ENCODE assay signal across 21 cellular contexts in genomic region chr14:95896628-95897027, GRCh38. TPM values are rescaled to one million over a fixed set of nuclear protein-coding genes. Genes with fewer than 3 reads are reported as not detected.
DNase-seq lines count a peak whose midpoint lies in the region; ATAC-seq, FAIRE-seq and TF ChIP-seq lines count a peak whose summit lies in the region.
"Had no signal": no experiment of that assay in that cellular context is flagged by ENCODE, and none has a peak within 500 bp of the region (broad histone marks: within the 10 kb centered on the region; RNA-seq: fewer than 3 reads in every experiment).

No MANE protein-coding gene starts in this region.

- H3K27ac ChIP-seq in BLaER1 treated with 17β-estradiol and CSF1 and Interleukin-3, amounts not matched to agents 10 nM and 100 nM = no peak overlapping the region
- H3K27ac ChIP-seq in HUES6 (ENCODE audit: low read depth, low read length) (peak overlapping the region; percentile 41; the same call in 1 of the 2 replicates), H1 (ENCODE audit: low read depth, low read length) (no peak overlapping the region; the same call in 1 of the 2 replicates), osteoblast (ENCODE audit: low read depth, low read length) (no peak overlapping the region), lower lobe of right lung (no peak overlapping the region)
- H3K27ac ChIP-seq: GM23248, HL-60 had no signal

- H2BK12ac ChIP-seq in H1 (ENCODE audit: low read depth, low read length) = 0 out of 2 replicates have a peak overlapping the region, but pooled peaks have one; percentile 41

- POLR2A ChIA-PET in H1 (lab: Charles Lee; ENCODE audit: partially characterized antibody) = interaction anchor here (0.6 to 3.8 kb wide), 8 partner anchors 8 to 99 kb away, joined by 3 to 12 read pairs (median 3); no protein-coding TSS in a partner anchor

- H3K4me3 ChIP-seq in BLaER1 treated with 17β-estradiol and CSF1 and Interleukin-3, amounts not matched to agents 10 nM and 100 nM = no peak overlapping the region
- H3K4me3 ChIP-seq in HUES6 (ENCODE audit: low read depth, low read length) (no peak overlapping the region), H1 (ENCODE audit: extremely low read depth in 1 of 4, insufficient read depth in 2 of 4, low read depth in 3 of 4, low read length in 4 of 4) (no peak overlapping the region), osteoblast (ENCODE audit: insufficient read depth, low read length) (no peak overlapping the region), lower lobe of right lung (no peak overlapping the region)
- H3K4me3 ChIP-seq: GM12878, GM23248 had no signal

- H3K4me2 ChIP-seq in BLaER1 treated with 17β-estradiol and CSF1 and Interleukin-3, amounts not matched to agents 10 nM and 100 nM = peak overlapping the region in 7 of 11 experiments; percentile 49 to 89 (median 57); a peak in 12 of 22 replicates
- H3K4me2 ChIP-seq in H1 (ENCODE audit: insufficient read depth in 1 of 2, low read depth in 2 of 2, low read length in 2 of 2) (peak overlapping the region in 1 of 2 experiments; percentile 30; a peak in 1 of 4 replicates), osteoblast (ENCODE audit: insufficient read depth, low read length) (no peak overlapping the region)

- H4K8ac ChIP-seq in H1 (ENCODE audit: extremely low read depth, insufficient read depth, low read length) = no peak overlapping the region

- TF ChIP-seq POLR2A in H1 (IDR thresholded peaks at IDR 0.05; ENCODE audit: control extremely low read depth in 1 of 2, low read depth in 2 of 2, low read length in 2 of 2) = no peak

- no peak overlapping the region for H2AK5ac ChIP-seq in H1 (ENCODE audit: low read depth, low read length)

- H2AFZ ChIP-seq in H1 (ENCODE audit: low read length) = no peak overlapping the region
- no peak overlapping the region for H2AFZ ChIP-seq in osteoblast (ENCODE audit: low read length)
- H2AFZ ChIP-seq: GM23248 had no signal

- CTCF ChIA-PET in H1 (lab: Charles Lee; ENCODE audit: partially characterized antibody) = interaction anchor here (0.6 to 9.5 kb wide), 29 partner anchors 8 to 404 kb away, joined by 3 to 90 read pairs (median 5); no protein-coding TSS in a partner anchor

- ATAC-seq in lower lobe of right lung = no peak
- ATAC-seq: GM12878 had no signal

- TF ChIP-seq EP300 in H1 (IDR thresholded peaks at IDR 0.05; ENCODE audit: borderline replicate concordance in 1 of 2, low read depth in 2 of 2, low read length in 2 of 2) = no peak

- intact Hi-C loops in lower lobe of right lung (cut with DNase I) = no loop called here

- no peak overlapping the region for H4K91ac ChIP-seq in H1 (replicated peaks; ENCODE audit: insufficient read length, low read length)

- no peak for TF ChIP-seq RAD21 in H1 (IDR thresholded peaks at IDR 0.05 in 1 of 2, conservative IDR thresholded peaks at IDR 0.05 in 1 of 2; ENCODE audit: low read depth in 2 of 2, low read length in 2 of 2)

- H2BK20ac ChIP-seq in H1 (ENCODE audit: low read length) = peak overlapping the region; percentile 88

- no peaks in the 10 kb centered on the region for H3K23me2 ChIP-seq in H1 (ENCODE audit: low read depth, low read length)

- no peak for DNase-seq in H1 (ENCODE audit: low read depth in 1 of 2, low spot score in 2 of 2)
- peak; percentile 59 for DNase-seq in osteoblast (ENCODE audit: insufficient read length, low spot score, missing footprints)
- no peak for DNase-seq in dermis blood vessel endothelial cell
- no peak for DNase-seq in GM10266 (ENCODE audit: extremely low spot score)
- no peak for DNase-seq in lower lobe of right lung
- DNase-seq: 8988T; AML-193; C1 segment of cervical spinal cord; Calu3; CD4-positive, alpha-beta T cell; DMS 273 treated with DMSO at 0.1 percent for 48 hours; GM23248; HCEC 1CT; HFFc6; KG1 had no signal

- no peak overlapping the region for H3K23ac ChIP-seq in H1 (ENCODE audit: insufficient read length)

- peaks cover 0 to 9% (median 6%) of the 10 kb centered on the region in 11 experiments; a peak in 8 of 22 replicates for H3K9me3 ChIP-seq in BLaER1 treated with 17β-estradiol and CSF1 and Interleukin-3, amounts not matched to agents 10 nM and 100 nM (replicated peaks in 1 of 11)
- no peaks in the 10 kb centered on the region for H3K9me3 ChIP-seq in HUES6 (ENCODE audit: control insufficient read depth, insufficient read depth, low read depth, low read length)
- H3K9me3 ChIP-seq in H1 (ENCODE audit: insufficient read depth in 2 of 2, low read depth in 1 of 2, low read length in 1 of 2) = no peaks in the 10 kb centered on the region
- H3K9me3 ChIP-seq in osteoblast (ENCODE audit: low read depth, low read length) = no peaks in the 10 kb centered on the region
- H3K9me3 ChIP-seq in lower lobe of right lung = no peaks in the 10 kb centered on the region

- peaks cover 4 to 11% of the 10 kb centered on the region in 2 experiments; a peak in 1 of 4 replicates for H3K79me2 ChIP-seq in H1 (ENCODE audit: control insufficient read depth in 1 of 2, insufficient read depth in 2 of 2, low read length in 2 of 2)
- no peaks in the 10 kb centered on the region for H3K79me2 ChIP-seq in osteoblast (ENCODE audit: insufficient read depth, low read length)

- peak overlapping the region; percentile 84 for H3K18ac ChIP-seq in H1 (ENCODE audit: extremely low read depth, low read length)

- no peak overlapping the region for H3K9ac ChIP-seq in BLaER1 treated with 17β-estradiol and CSF1 and Interleukin-3, amounts not matched to agents 10 nM and 100 nM
- H3K9ac ChIP-seq in HUES6 (ENCODE audit: low read length) (no peak overlapping the region), H1 (replicated peaks in 1 of 4; ENCODE audit: extremely low read depth in 1 of 4, low read depth in 3 of 4, low read length in 3 of 4) (no peak overlapping the region)
- H3K9ac ChIP-seq: GM23248 had no signal

- H3K4ac ChIP-seq in H1 (replicated peaks; ENCODE audit: insufficient read length, low read depth, low read length) = no peak overlapping the region

- H3K27me3 ChIP-seq in BLaER1 treated with 17β-estradiol and CSF1 and Interleukin-3, amounts not matched to agents 10 nM and 100 nM = no peaks in the 10 kb centered on the region; a peak in 1 of 22 replicates
- H3K27me3 ChIP-seq in HUES6 (ENCODE audit: control insufficient read depth, insufficient read depth, low read length) = no peaks in the 10 kb centered on the region
- H3K27me3 ChIP-seq in H1 (replicated peaks in 1 of 4; ENCODE audit: control insufficient read depth in 3 of 4, extremely low read depth in 1 of 4, insufficient read depth in 3 of 4, low read length in 3 of 4) = no peaks in the 10 kb centered on the region
- H3K27me3 ChIP-seq in osteoblast (ENCODE audit: insufficient read depth, low read length) = peaks cover 6% of the 10 kb centered on the region
- peaks cover 4% of the 10 kb centered on the region for H3K27me3 ChIP-seq in lower lobe of right lung (ENCODE audit: low read depth)

- H3K36me3 ChIP-seq in BLaER1 treated with 17β-estradiol and CSF1 and Interleukin-3, amounts not matched to agents 10 nM and 100 nM = no peaks in the 10 kb centered on the region
- H3K36me3 ChIP-seq in HUES6 (ENCODE audit: control insufficient read depth, insufficient read depth, low read length) (peaks cover 12% of the 10 kb centered on the region), H1 (ENCODE audit: control insufficient read depth in 2 of 4, insufficient read depth in 4 of 4, low read length in 3 of 4) (peaks cover 0 to 9% (median 3%) of the 10 kb centered on the region in 4 experiments; a peak in 5 of 8 replicates), osteoblast (ENCODE audit: insufficient read depth, low read length) (no peaks in the 10 kb centered on the region), lower lobe of right lung (no peaks in the 10 kb centered on the region)

- H2BK5ac ChIP-seq in H1 (ENCODE audit: low read depth, low read length) = peak overlapping the region; percentile 76; the same call in 1 of the 2 replicates

- H2BK15ac ChIP-seq in H1 (ENCODE audit: low read length) = no peak overlapping the region

- H3K79me1 ChIP-seq in H1 (ENCODE audit: low read depth, low read length) = peaks cover 12% of the 10 kb centered on the region

- H3K4me1 ChIP-seq in BLaER1 treated with 17β-estradiol and CSF1 and Interleukin-3, amounts not matched to agents 10 nM and 100 nM = peaks cover 23 to 75% (median 57%) of the 10 kb centered on the region in 10 experiments
- peaks cover 22% of the 10 kb centered on the region for H3K4me1 ChIP-seq in HUES6 (ENCODE audit: control insufficient read depth, insufficient read depth, low read length)
- peaks cover 8 to 20% (median 18%) of the 10 kb centered on the region in 4 experiments for H3K4me1 ChIP-seq in H1 (replicated peaks in 1 of 4; ENCODE audit: control insufficient read depth in 3 of 4, insufficient read depth in 4 of 4, low read length in 3 of 4)
- H3K4me1 ChIP-seq in osteoblast (ENCODE audit: insufficient read depth, low read length) = no peaks in the 10 kb centered on the region
- H3K4me1 ChIP-seq in lower lobe of right lung = no peaks in the 10 kb centered on the region

- H4K20me1 ChIP-seq in BLaER1 treated with 17β-estradiol and CSF1 and Interleukin-3, amounts not matched to agents 10 nM and 100 nM = no peaks in the 10 kb centered on the region
- no peaks in the 10 kb centered on the region for H4K20me1 ChIP-seq in H1 (replicated peaks in 1 of 2; ENCODE audit: control insufficient read depth in 1 of 2, insufficient read depth in 2 of 2, low read length in 2 of 2)
- no peaks in the 10 kb centered on the region for H4K20me1 ChIP-seq in osteoblast (ENCODE audit: insufficient read depth, low read length)

- no peak overlapping the region for H2BK120ac ChIP-seq in H1 (replicated peaks; ENCODE audit: low read depth, low read length)

- H4K5ac ChIP-seq in H1 (ENCODE audit: insufficient read length, low read depth, low read length) = no peak overlapping the region

- WGBS in H1 (ENCODE audit: extremely low coverage in 1 of 2, insufficient coverage in 1 of 2, insufficient read length in 1 of 2, insufficient replicate concordance in 2 of 2, low coverage in 1 of 2, low lambda C conversion rate in 2 of 2, missing lambda C conversion rate in 1 of 2), 2 experiments = 80% methylated on average over 5 of the region's 5 CpGs; no CpG with 5 or more reads in 1 of the 2 experiments

- no peak overlapping the region for H3K56ac ChIP-seq in H1 (replicated peaks; ENCODE audit: insufficient read length, low read depth, low read length)

- H3K14ac ChIP-seq in H1 (ENCODE audit: insufficient read length) = no peak overlapping the region

- TF ChIP-seq CTCF in H1 (IDR thresholded peaks at IDR 0.05; ENCODE audit: control extremely low read depth in 1 of 3, insufficient read depth in 1 of 3, low read depth in 1 of 3, low read length in 3 of 3) = no peak
- no peak for TF ChIP-seq CTCF in osteoblast (IDR thresholded peaks at IDR 0.05; ENCODE audit: extremely low read depth, low read depth, low read length)
- no peak for TF ChIP-seq CTCF in GM10266 (IDR thresholded peaks at IDR 0.05; ENCODE audit: control insufficient read depth, insufficient read depth, low read depth, missing control alignments)
- no peak for TF ChIP-seq CTCF in lower lobe of right lung (IDR thresholded peaks at IDR 0.05)

- no peak for FAIRE-seq in H1 (lab: Jason Lieb, UNC)
- FAIRE-seq: GM12878, GM18507 had no signal

RNA-seq across cellular contexts. Expression of gene TUNAR, which starts 20.0 kb away (rescaled TPM):
- total RNA-seq in H1 (2021; fragmentation: NEBNext Ultra II Directional; extraction: Animal tissue kit (Norgen Biotek cat#: 25700)) = 63.7 and 63.9 TPM in 2 replicates
- polyA plus RNA-seq in H1 (2011; rRNA removed) = 12.3 and 12.8 TPM in 2 replicates
- 18.2 TPM for polyA plus RNA-seq in H1 (2011; cell fraction: cytosol; rRNA removed)
- 13.0 TPM for polyA plus RNA-seq in H1 (2011; cell fraction: nucleus; rRNA removed)
- 48.9 to 70.8 TPM (median 51.8 TPM) in 4 replicates for polyA plus RNA-seq in H1 (2012, experiment 1 of 2)
- 53.8 TPM for polyA plus RNA-seq in H1 (2012, experiment 2 of 2)
- 46.4 TPM for polyA plus RNA-seq in H1 (2013, experiment 1 of 2)
- 49.6 TPM for polyA plus RNA-seq in H1 (2013, experiment 2 of 2)
- polyA minus RNA-seq in H1 (2011; rRNA and poly(A)+ RNA removed) = 11.2 and 12.1 TPM in 2 replicates
- 16.5 TPM for polyA minus RNA-seq in H1 (2011; cell fraction: cytosol; rRNA and poly(A)+ RNA removed)
- polyA minus RNA-seq in H1 (2011; cell fraction: nucleus; rRNA and poly(A)+ RNA removed) = 15.7 TPM
- total RNA-seq in osteoblast (not detected in 2 replicates), dermis blood vessel endothelial cell (not detected in 2 replicates), lower lobe of right lung (not detected)
- total RNA-seq: Calu3; CD4-positive, alpha-beta T cell; GM12878; GM23248; HFFc6 had no signal
- polyA plus RNA-seq: GM23248, IgD-negative memory B cell had no signal

Comparison
In these comparisons a context has a peak if more than half of its experiments do, and no peak if none do; other contexts are left out.
1. RNA of gene TUNAR, which starts 20.0 kb away (total RNA-seq): 63.7 to 63.9 TPM in H1; not detected in osteoblast, not detected in dermis blood vessel endothelial cell and not detected in lower lobe of right lung (single experiment); every median in the first group is over 10 times any median in the second.